ENCODE assay signal across 13 cellular contexts in genomic region chr3:101984356-101984755, GRCh38.
"Had no signal": no experiment of that assay in that cellular context is flagged by ENCODE, and none has a peak within 500 bp of the region (broad histone marks: within the 10 kb centered on the region; RNA-seq: fewer than 3 reads in every experiment).

No MANE protein-coding gene starts in this region.

- ATAC-seq: left lobe of liver; natural killer cell; right cardiac atrium; stimulated activated memory B cell treated with anti-CD40 and anti-IgM and Interleukin-4, amounts not matched to agents 10 μg/mL and 1 μg/mL and 100 μg/mL, for 72 hours had no signal

- H3K27me3 ChIP-seq: esophagus squamous epithelium, ovary, tibial artery had no signal

- H3K4me3 ChIP-seq: esophagus squamous epithelium, ovary, smooth muscle cell, tibial artery had no signal

- FAIRE-seq: endometrium had no signal

- H3K36me3 ChIP-seq: esophagus squamous epithelium, ovary, tibial artery had no signal

- DNase-seq: effector memory CD4-positive, alpha-beta T cell; esophagus squamous epithelium; foreskin fibroblast; mammary epithelial cell; natural killer cell; ovary; right cardiac atrium; stimulated activated CD4-positive, alpha-beta T cell treated with anti-CD3 and anti-CD28 coated beads, Interleukin-4, amount 100 ng/mL, for 24 hours; tibial artery had no signal
